In the genomic region with DNA sequence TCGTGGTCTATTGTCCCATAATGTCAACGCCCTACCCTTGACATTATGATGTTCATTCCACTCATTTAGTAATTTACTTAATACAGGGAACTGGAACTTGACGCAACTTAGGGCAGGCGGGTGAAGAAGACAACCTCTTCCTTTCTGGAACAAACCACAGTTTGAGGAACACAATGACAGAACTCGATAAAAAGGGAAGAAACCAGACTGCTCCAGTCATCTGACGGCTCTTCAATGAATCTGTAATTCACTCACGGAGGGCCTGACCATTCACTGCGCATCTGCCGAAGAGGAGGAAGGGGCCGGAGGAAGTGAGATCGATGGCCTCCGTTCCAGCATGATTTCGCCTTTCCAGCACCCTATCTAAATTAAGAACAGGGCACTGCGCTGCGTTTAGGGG, we compare ENCODE assay signal across 9 cellular contexts.
DNase-seq lines count a peak whose midpoint lies in the region; ATAC-seq and TF ChIP-seq lines count a peak whose summit lies in the region.
"Had no signal": no experiment of that assay in that cellular context is flagged by ENCODE, and none has a peak within 500 bp of the region (broad histone marks: within the 10 kb centered on the region; RNA-seq: fewer than 3 reads in every experiment).

No MANE protein-coding gene starts in this region.

- no peak for TF ChIP-seq POLR2A in NB4 (IDR thresholded peaks at IDR 0.05; ENCODE audit: extremely low read depth, insufficient read length)

- H3K4me3 Mint-ChIP-seq in activated T-helper 2 cell treated with anti-CD3 and anti-CD28 coated beads, Interferon-gamma antibody, Interleukin-2, Interleukin-4, amounts not matched to agents 10 μg/mL and 5 μg/mL and 100 μg/mL, durations not matched to agents 14 hours and 24 hours and 36 hours (ENCODE audit: low read depth): no peak overlapping the region

- H3K4me3 ChIP-seq in NB4 (ENCODE audit: low read depth, low read length): no peak overlapping the region
- peak overlapping the region in 1 of 2 donors; percentile 18 for H3K4me3 ChIP-seq in left lung
- H3K4me3 ChIP-seq in subcutaneous abdominal adipose tissue (ENCODE audit: low read depth in 1 of 5, low read length in 5 of 5): peak overlapping the region in 3 of 5 donors; percentile 26 to 54 (median 47)

- intact Hi-C loops in activated T-helper 2 cell treated with anti-CD3 and anti-CD28 coated beads, Interferon-gamma antibody, Interleukin-2, Interleukin-4, amounts not matched to agents 10 μg/mL and 5 μg/mL and 100 μg/mL, durations not matched to agents 14 hours and 24 hours and 36 hours (cut with micrococcal nuclease): no loop called here
- intact Hi-C loops in left lung (cut with DNase I): no loop called here

- H3K36me3 ChIP-seq in left lung (no peaks in the 10 kb centered on the region), subcutaneous abdominal adipose tissue (ENCODE audit: control insufficient read depth in 5 of 5, insufficient read depth in 5 of 5, low read length in 5 of 5) (no peaks in the 10 kb centered on the region)

- H3K4me1 ChIP-seq in left lung (peaks cover 0 to 36% of the 10 kb centered on the region in 2 donors), subcutaneous abdominal adipose tissue (ENCODE audit: control insufficient read depth in 5 of 5, insufficient read depth in 5 of 5, low read length in 5 of 5) (peaks cover 2 to 49% (median 37%) of the 10 kb centered on the region in 5 donors)

- H3K27me3 ChIP-seq in left lung: no peaks in the 10 kb centered on the region
- no peaks in the 10 kb centered on the region for H3K27me3 ChIP-seq in subcutaneous abdominal adipose tissue (ENCODE audit: control insufficient read depth in 5 of 5, insufficient read depth in 4 of 5, low read length in 5 of 5)
- H3K27me3 ChIP-seq: foreskin keratinocyte had no signal

- DNase-seq in NB4 (ENCODE audit: low read depth) (peak; percentile 20), left lung (peak; percentile 61 to 68), mesenteric fat pad (ENCODE audit: low spot score) (no peak), NCI-H524 treated with DMSO at 0.1 percent for 48 hours (lab: John Stamatoyannopoulos, UW) (no peak), DMS53 treated with DMSO at 0.1 percent for 48 hours (lab: John Stamatoyannopoulos, UW; ENCODE audit: unreplicated experiment) (no peak)
- no peak for DNase-seq in activated T-helper 2 cell treated with anti-CD3 and anti-CD28 coated beads, Interferon-gamma antibody, Interleukin-2, Interleukin-4, amounts not matched to agents 10 μg/mL and 5 μg/mL and 100 μg/mL, durations not matched to agents 14 hours and 24 hours and 36 hours (ENCODE audit: low spot score)
- DNase-seq: foreskin keratinocyte, SW 1271 had no signal

- peak overlapping the region; percentile 0 to 83 (median 41) for H3K9ac ChIP-seq in subcutaneous abdominal adipose tissue (ENCODE audit: low read length in 5 of 5)

- H3K27ac ChIP-seq in left lung: peak overlapping the region; percentile 80 to 95
- H3K27ac ChIP-seq in subcutaneous abdominal adipose tissue (ENCODE audit: low read depth, low read length): peak overlapping the region; percentile 91
- H3K27ac ChIP-seq: foreskin keratinocyte had no signal

- H3K9me3 Mint-ChIP-seq in activated T-helper 2 cell treated with anti-CD3 and anti-CD28 coated beads, Interferon-gamma antibody, Interleukin-2, Interleukin-4, amounts not matched to agents 10 μg/mL and 5 μg/mL and 100 μg/mL, durations not matched to agents 14 hours and 24 hours and 36 hours: peaks cover 19% of the 10 kb centered on the region

- ATAC-seq in left lung: peak; percentile 59
- ATAC-seq: foreskin keratinocyte had no signal

- H3K36me3 Mint-ChIP-seq in activated T-helper 2 cell treated with anti-CD3 and anti-CD28 coated beads, Interferon-gamma antibody, Interleukin-2, Interleukin-4, amounts not matched to agents 10 μg/mL and 5 μg/mL and 100 μg/mL, durations not matched to agents 14 hours and 24 hours and 36 hours (ENCODE audit: low read depth): peaks cover 84% of the 10 kb centered on the region

- peak overlapping the region; percentile 70 for H3K27ac Mint-ChIP-seq in activated T-helper 2 cell treated with anti-CD3 and anti-CD28 coated beads, Interferon-gamma antibody, Interleukin-2, Interleukin-4, amounts not matched to agents 10 μg/mL and 5 μg/mL and 100 μg/mL, durations not matched to agents 14 hours and 24 hours and 36 hours

- peaks cover 73% of the 10 kb centered on the region for H3K4me1 Mint-ChIP-seq in activated T-helper 2 cell treated with anti-CD3 and anti-CD28 coated beads, Interferon-gamma antibody, Interleukin-2, Interleukin-4, amounts not matched to agents 10 μg/mL and 5 μg/mL and 100 μg/mL, durations not matched to agents 14 hours and 24 hours and 36 hours (ENCODE audit: low read depth)

- TF ChIP-seq CTCF in NB4 (IDR thresholded peaks at IDR 0.05; ENCODE audit: low read depth, low read length): no peak
- no peak for TF ChIP-seq CTCF in left lung (IDR thresholded peaks at IDR 0.05)

- no peaks in the 10 kb centered on the region for H3K27me3 Mint-ChIP-seq in activated T-helper 2 cell treated with anti-CD3 and anti-CD28 coated beads, Interferon-gamma antibody, Interleukin-2, Interleukin-4, amounts not matched to agents 10 μg/mL and 5 μg/mL and 100 μg/mL, durations not matched to agents 14 hours and 24 hours and 36 hours (ENCODE audit: low read depth)

- H3K9me3 ChIP-seq in left lung (no peaks in the 10 kb centered on the region), subcutaneous abdominal adipose tissue (ENCODE audit: control insufficient read depth in 5 of 5, low read length in 5 of 5) (no peaks in the 10 kb centered on the region)

Comparison
In these comparisons a context has a peak if more than half of its experiments do, and no peak if none do; other contexts are left out.
1. DNase-seq: peak in NB4 (single experiment) and left lung (2 of 2); none in activated T-helper 2 cell treated with anti-CD3 and anti-CD28 coated beads, Interferon-gamma antibody, Interleukin-2, Interleukin-4, amounts not matched to agents 10 μg/mL and 5 μg/mL and 100 μg/mL, durations not matched to agents 14 hours and 24 hours and 36 hours (single experiment), mesenteric fat pad (single experiment), NCI-H524 treated with DMSO at 0.1 percent for 48 hours (single experiment) and DMS53 treated with DMSO at 0.1 percent for 48 hours (single experiment).